In the genomic region with DNA sequence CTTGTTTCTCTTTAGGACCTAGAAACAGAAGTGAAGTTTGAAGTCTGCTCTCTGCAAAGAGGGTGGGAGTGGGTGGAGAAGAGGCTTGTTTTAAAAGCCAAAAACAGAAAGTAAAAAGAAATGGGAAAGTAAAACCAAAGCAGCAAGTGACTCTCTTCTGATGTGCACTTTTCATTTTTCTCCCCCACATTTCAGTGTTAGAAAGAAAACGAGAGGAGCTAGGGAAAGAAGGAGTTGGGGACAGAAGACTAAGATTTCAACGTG, we compare ENCODE assay signal across 9 cellular contexts. TPM values are rescaled to one million over a fixed set of nuclear protein-coding genes. Genes with fewer than 3 reads are reported as not detected.
DNase-seq lines count a peak whose midpoint lies in the region; ATAC-seq and TF ChIP-seq lines count a peak whose summit lies in the region.
"Had no signal": no experiment of that assay in that cellular context is flagged by ENCODE, and none has a peak within 500 bp of the region (broad histone marks: within the 10 kb centered on the region; RNA-seq: fewer than 3 reads in every experiment).

No MANE protein-coding gene starts in this region.

- 23% methylated on average over 2 of the region's 2 CpGs for WGBS in urinary bladder

- H3K9ac ChIP-seq in PC-3 (ENCODE audit: low read length) = peak overlapping the region; percentile 95

- CTCF ChIA-PET in PC-3 (lab: Charles Lee) = interaction anchor here (2.7 kb wide), 1 partner anchor 20 kb away, joined by 20 read pairs; no protein-coding TSS in a partner anchor

- no peaks in the 10 kb centered on the region for H3K9me3 ChIP-seq in PC-3 (ENCODE audit: low read length)

- no peaks in the 10 kb centered on the region for H3K9me2 ChIP-seq in PC-3 (replicated peaks; ENCODE audit: low read length)

- H3K4me3 Mint-ChIP-seq in immature natural killer cell = peak overlapping the region; percentile 55 to 80 (median 71)

- H3K27me3 ChIP-seq in PC-3 (ENCODE audit: low read length) = no peaks in the 10 kb centered on the region

- ATAC-seq in GM18505 (IDR thresholded peaks at IDR 0.05; ENCODE audit: unreplicated experiment) (peak; percentile 41), GM21786 (IDR thresholded peaks at IDR 0.05; ENCODE audit: unreplicated experiment) (peak; percentile 41), PC-3 (no peak)

- H3K4me3 ChIP-seq in PC-3 (ENCODE audit: low read length) = peak overlapping the region; percentile 90
- H3K4me3 ChIP-seq in urinary bladder (ENCODE audit: low read depth, low read length) = peak overlapping the region; percentile 13

- peaks cover 47% of the 10 kb centered on the region for H3K4me1 ChIP-seq in PC-3 (ENCODE audit: insufficient read depth, low read length)
- H3K4me1 ChIP-seq in urinary bladder (ENCODE audit: insufficient read depth) = no peaks in the 10 kb centered on the region

- no peak for DNase-seq in PC-3
- DNase-seq in immature natural killer cell = no peak
- no peak for DNase-seq in HUDEP-2 (lab: John Stamatoyannopoulos, UW; ENCODE audit: unreplicated experiment in 76 of 76)
- no peak for DNase-seq in mesenteric fat pad (ENCODE audit: low spot score)
- no peak for DNase-seq in NCI-H510A treated with DMSO at 0.1 percent for 48 hours (lab: John Stamatoyannopoulos, UW)

- peaks cover 0 to 7% (median 0%) of the 10 kb centered on the region in 6 donors for H3K9me3 Mint-ChIP-seq in immature natural killer cell

- TF ChIP-seq CTCF in PC-3 (conservative IDR thresholded peaks at IDR 0.05; ENCODE audit: low read depth, low read length) = no peak

- H3K27ac ChIP-seq in PC-3 (ENCODE audit: low read length) (peak overlapping the region; percentile 74), urinary bladder (ENCODE audit: low read depth) (no peak overlapping the region)

- no peaks in the 10 kb centered on the region for H3K36me3 Mint-ChIP-seq in immature natural killer cell

- TF ChIP-seq POLR2A in GM18505 (IDR thresholded peaks at IDR 0.05; ENCODE audit: borderline replicate concordance, extremely low read depth, insufficient read depth, insufficient read length) = no peak

- H3K36me3 ChIP-seq in PC-3 (ENCODE audit: low read depth, low read length) = no peaks in the 10 kb centered on the region
- H3K36me3 ChIP-seq in urinary bladder (ENCODE audit: insufficient read depth) = no peaks in the 10 kb centered on the region

- H2AFZ ChIP-seq in PC-3 (ENCODE audit: low read length) = no peak overlapping the region

- no peaks in the 10 kb centered on the region; the same call in 1 of the 2 replicates for H4K20me1 ChIP-seq in PC-3 (ENCODE audit: low read length)

- H3K27me3 Mint-ChIP-seq in immature natural killer cell (ENCODE audit: low read depth in 3 of 3) = peaks cover 12 to 16% (median 13%) of the 10 kb centered on the region in 3 donors

- H3K4me2 ChIP-seq in PC-3 (ENCODE audit: low read length) = peak overlapping the region; percentile 98

- no peak overlapping the region for H3K27ac Mint-ChIP-seq in immature natural killer cell

- H3F3A ChIP-seq in PC-3 (ENCODE audit: low read length, unreplicated experiment) = peaks cover 8% of the 10 kb centered on the region

- H3K4me1 Mint-ChIP-seq in immature natural killer cell = peaks cover 14 to 23% of the 10 kb centered on the region in 2 donors

- intact Hi-C loops in PC-3 (cut with micrococcal nuclease) = loop anchor here (2.0 kb wide), 1 partner anchor 15 kb away; no protein-coding TSS in a partner anchor

- peaks cover 58% of the 10 kb centered on the region for H3K79me2 ChIP-seq in PC-3 (ENCODE audit: low read length)

- no TSS peak for BruUV-seq in PC-3 (replicated peaks; lab: Mats Ljungman, UMichigan)

- POLR2A ChIA-PET in PC-3 (lab: Charles Lee; ENCODE audit: unreplicated experiment) = interaction anchor here (0.7 to 2.0 kb wide), 2 partner anchors 10 to 15 kb away, joined by 3 to 13 read pairs; no protein-coding TSS in a partner anchor

RNA-seq across cellular contexts. Expression of gene C6orf141, which starts 1.3 kb away (rescaled TPM):
- total RNA-seq in PC-3 (2014; rRNA removed) = 43.8 and 49.4 TPM in 2 replicates
- not detected for polyA plus RNA-seq in immature natural killer cell
- 3.1 TPM for total RNA-seq in urinary bladder
- polyA plus RNA-seq in urinary bladder = 2.3 TPM
- 3.9 TPM for total RNA-seq in mesenteric fat pad

RNA-seq across cellular contexts. Expression of gene GLYATL3, which starts 52.1 kb away (rescaled TPM):
- not detected in 2 replicates for total RNA-seq in PC-3 (2014; rRNA removed)
- polyA plus RNA-seq in immature natural killer cell = not detected
- total RNA-seq in urinary bladder = not detected
- not detected for polyA plus RNA-seq in urinary bladder
- not detected for total RNA-seq in mesenteric fat pad
- total RNA-seq: LHCN-M2 had no signal
